In genomic region chrX:55867254-55867653, GRCh38 we compare ENCODE assay signal across 10 cellular contexts.
DNase-seq lines count a peak whose midpoint lies in the region; ATAC-seq and FAIRE-seq lines count a peak whose summit lies in the region.
"Had no signal": no experiment of that assay in that cellular context is flagged by ENCODE, and none has a peak within 500 bp of the region (broad histone marks: within the 10 kb centered on the region; RNA-seq: fewer than 3 reads in every experiment).

No MANE protein-coding gene starts in this region.

- H3K4me3 Mint-ChIP-seq in activated naive CD8-positive, alpha-beta T cell treated with anti-CD3 and anti-CD28 coated beads for 36 hours, result no peak overlapping the region
- H3K4me3 Mint-ChIP-seq in activated naive CD8-positive, alpha-beta T cell treated with anti-CD3 and anti-CD28 coated beads, Interleukin-2, amount 50 U/mL, for 24 hours, result no peak overlapping the region
- H3K4me3 Mint-ChIP-seq: B cell; dendritic cell treated with granulocyte-macrophage colony-stimulating factor and Interleukin-4, amounts not matched to agents 40 ng/mL and 50 ng/mL, for 4 days had no signal

- no peaks in the 10 kb centered on the region for H3K36me3 Mint-ChIP-seq in activated naive CD8-positive, alpha-beta T cell treated with anti-CD3 and anti-CD28 coated beads for 36 hours
- H3K36me3 Mint-ChIP-seq in activated naive CD8-positive, alpha-beta T cell treated with anti-CD3 and anti-CD28 coated beads, Interleukin-2, amount 50 U/mL, for 24 hours (ENCODE audit: low read depth), result no peaks in the 10 kb centered on the region

- no peaks in the 10 kb centered on the region for H3K9me3 Mint-ChIP-seq in activated naive CD8-positive, alpha-beta T cell treated with anti-CD3 and anti-CD28 coated beads for 36 hours
- no peaks in the 10 kb centered on the region for H3K9me3 Mint-ChIP-seq in activated naive CD8-positive, alpha-beta T cell treated with anti-CD3 and anti-CD28 coated beads, Interleukin-2, amount 50 U/mL, for 24 hours
- H3K9me3 Mint-ChIP-seq: dendritic cell treated with granulocyte-macrophage colony-stimulating factor and Interleukin-4, amounts not matched to agents 40 ng/mL and 50 ng/mL, for 4 days had no signal

- H3K27me3 Mint-ChIP-seq in activated naive CD8-positive, alpha-beta T cell treated with anti-CD3 and anti-CD28 coated beads for 36 hours, result peaks cover 7% of the 10 kb centered on the region
- H3K27me3 Mint-ChIP-seq in activated naive CD8-positive, alpha-beta T cell treated with anti-CD3 and anti-CD28 coated beads, Interleukin-2, amount 50 U/mL, for 24 hours, result no peaks in the 10 kb centered on the region
- H3K27me3 Mint-ChIP-seq: B cell; dendritic cell treated with granulocyte-macrophage colony-stimulating factor and Interleukin-4, amounts not matched to agents 40 ng/mL and 50 ng/mL, for 4 days had no signal

- peak; percentile 2 for DNase-seq in activated naive CD8-positive, alpha-beta T cell treated with anti-CD3 and anti-CD28 coated beads for 36 hours
- no peak for DNase-seq in activated naive CD8-positive, alpha-beta T cell treated with anti-CD3 and anti-CD28 coated beads, Interleukin-2, amount 50 U/mL, for 24 hours
- DNase-seq in OCI-M1 (lab: John Stamatoyannopoulos, UW) (peak; percentile 90), small intestine (peak; percentile 3), COR-L47 (lab: John Stamatoyannopoulos, UW) (no peak)
- no peak for DNase-seq in activated CD4-positive, CD25-positive, alpha-beta regulatory T cell treated with anti-CD3 and anti-CD28 coated beads, Interleukin-2, amount 50 U/mL, for 72 hours
- DNase-seq in activated CD8-positive, alpha-beta memory T cell treated with anti-CD3 and anti-CD28 coated beads for 24 hours, result no peak

- H3K4me1 ChIP-seq in small intestine (ENCODE audit: control insufficient read depth in 2 of 2, insufficient read depth in 1 of 2, low read depth in 1 of 2, low read length in 1 of 2), result no peaks in the 10 kb centered on the region

- no peak for ATAC-seq in activated naive CD8-positive, alpha-beta T cell treated with anti-CD3 and anti-CD28 coated beads, Interleukin-2, amount 50 U/mL, for 24 hours
- peak; percentile 75 for ATAC-seq in HG02981 (IDR thresholded peaks at IDR 0.05; ENCODE audit: unreplicated experiment)

- no peaks in the 10 kb centered on the region for H3K9me3 ChIP-seq in small intestine (ENCODE audit: control insufficient read depth, low read depth)

- H3K27ac Mint-ChIP-seq in activated naive CD8-positive, alpha-beta T cell treated with anti-CD3 and anti-CD28 coated beads for 36 hours, result peak overlapping the region; percentile 63
- H3K27ac Mint-ChIP-seq in activated naive CD8-positive, alpha-beta T cell treated with anti-CD3 and anti-CD28 coated beads, Interleukin-2, amount 50 U/mL, for 24 hours, result no peak overlapping the region
- H3K27ac Mint-ChIP-seq: B cell; dendritic cell treated with granulocyte-macrophage colony-stimulating factor and Interleukin-4, amounts not matched to agents 40 ng/mL and 50 ng/mL, for 4 days had no signal

- no peaks in the 10 kb centered on the region for H3K27me3 ChIP-seq in small intestine (ENCODE audit: control insufficient read depth in 2 of 2, insufficient read depth in 2 of 2, low read length in 2 of 2)

- no peak overlapping the region for H3K4me3 ChIP-seq in small intestine (ENCODE audit: low read depth in 1 of 2, low read length in 2 of 2)

- FAIRE-seq in small intestine (lab: Jason Lieb, UNC), result no peak

- H3K27ac ChIP-seq in small intestine (ENCODE audit: low read depth in 1 of 2, low read length in 1 of 2), result no peak overlapping the region

- H3K36me3 ChIP-seq in small intestine (ENCODE audit: control insufficient read depth in 2 of 2, insufficient read depth in 2 of 2, low read length in 2 of 2), result no peaks in the 10 kb centered on the region

- 40 to 68% (median 65%) methylated on average over 1 of the region's 1 CpG for WGBS in small intestine, 3 donors

- peaks cover 16% of the 10 kb centered on the region for H3K4me1 Mint-ChIP-seq in activated naive CD8-positive, alpha-beta T cell treated with anti-CD3 and anti-CD28 coated beads for 36 hours
- peaks cover 6% of the 10 kb centered on the region for H3K4me1 Mint-ChIP-seq in activated naive CD8-positive, alpha-beta T cell treated with anti-CD3 and anti-CD28 coated beads, Interleukin-2, amount 50 U/mL, for 24 hours

Comparison
In these comparisons a context has a peak if more than half of its experiments do, and no peak if none do; other contexts are left out.
1. DNase-seq: peak in activated naive CD8-positive, alpha-beta T cell treated with anti-CD3 and anti-CD28 coated beads for 36 hours (single experiment), OCI-M1 (single experiment) and small intestine (single experiment); none in activated naive CD8-positive, alpha-beta T cell treated with anti-CD3 and anti-CD28 coated beads, Interleukin-2, amount 50 U/mL, for 24 hours (single experiment), COR-L47 (single experiment), activated CD4-positive, CD25-positive, alpha-beta regulatory T cell treated with anti-CD3 and anti-CD28 coated beads, Interleukin-2, amount 50 U/mL, for 72 hours (single experiment) and activated CD8-positive, alpha-beta memory T cell treated with anti-CD3 and anti-CD28 coated beads for 24 hours (single experiment).